In genomic region chr10:126927799-126928198, GRCh38 we compare ENCODE assay signal across 19 cellular contexts.
"Had no signal": no experiment of that assay in that cellular context is flagged by ENCODE, and none has a peak within 500 bp of the region (broad histone marks: within the 10 kb centered on the region; RNA-seq: fewer than 3 reads in every experiment).

No MANE protein-coding gene starts in this region.

- H3K27me3 ChIP-seq: MG63 had no signal

- DNase-seq: KBM-7, MG63, NCI-H1092, NCI-H1105 treated with DMSO at 0.1 percent for 48 hours, NCI-H1417 treated with DMSO at 0.1 percent for 48 hours, NCI-H146, NCI-H1694 treated with DMSO at 0.1 percent for 48 hours, NCI-H1930, NCI-H2081 treated with DMSO at 0.1 percent for 48 hours, NCI-H2171, NCI-H226, NCI-H446, NCI-H510A, NCI-H524 treated with DMSO at 0.1 percent for 48 hours, NCI-H69, NCI-H774, RPMI8226, SHP77, SK-N-SH had no signal

- H3K9me3 ChIP-seq: MG63, SK-N-SH had no signal

- H3K4me2 ChIP-seq: SK-N-SH had no signal

- H3K4me3 ChIP-seq: MG63 had no signal

- H3K9me2 ChIP-seq: SK-N-SH had no signal

- H3K9ac ChIP-seq: SK-N-SH had no signal
